ENCODE assay signal across 9 cellular contexts in genomic region chr2:96146881-96147592, GRCh38. TPM values are rescaled to one million over a fixed set of nuclear protein-coding genes. Genes with fewer than 3 reads are reported as not detected.
DNase-seq lines count a peak whose midpoint lies in the region; TF ChIP-seq lines count a peak whose summit lies in the region.
"Had no signal": no experiment of that assay in that cellular context is flagged by ENCODE, and none has a peak within 500 bp of the region (broad histone marks: within the 10 kb centered on the region; RNA-seq: fewer than 3 reads in every experiment).

No MANE protein-coding gene starts in this region.

- no peaks in the 10 kb centered on the region for H3K9me3 ChIP-seq in testis

- H3K27me3 ChIP-seq in brain microvascular endothelial cell (replicated peaks) (no peaks in the 10 kb centered on the region), testis (no peaks in the 10 kb centered on the region)

- no peak for TF ChIP-seq CTCF in brain microvascular endothelial cell (IDR thresholded peaks at IDR 0.05; ENCODE audit: low read depth, low read length, missing control alignments)
- no peak for TF ChIP-seq CTCF in testis (IDR thresholded peaks at IDR 0.05)

- no peak for TF ChIP-seq POLR2A in testis (IDR thresholded peaks at IDR 0.05)

- no peak overlapping the region for H3K4me3 ChIP-seq in brain microvascular endothelial cell (ENCODE audit: low read depth, low read length)
- H3K4me3 ChIP-seq in testis: no peak overlapping the region

- intact Hi-C loops in posterior vena cava (cut with DNase I): no loop called here
- intact Hi-C loops in testis (cut with DNase I; ENCODE audit: low total_unique reads): no loop called here

- no peak overlapping the region for H3K27ac ChIP-seq in brain microvascular endothelial cell
- peak overlapping the region in 1 of 2 donors; percentile 36 for H3K27ac ChIP-seq in testis

- 73 to 77% methylated on average over 7 to 9 of the region's 9 CpGs for WGBS in testis, 2 donors

- peak; percentile 75 for DNase-seq in Daoy (ENCODE audit: low read depth)
- peak; percentile 80 for DNase-seq in NCI-H2196 (lab: John Stamatoyannopoulos, UW; ENCODE audit: unreplicated experiment)
- peak; percentile 16 for DNase-seq in brain microvascular endothelial cell
- DNase-seq in posterior vena cava (ENCODE audit: low spot score): peak; percentile 79
- DNase-seq in NOMO-1 treated with DMSO at 0.1 percent for 48 hours (lab: John Stamatoyannopoulos, UW; ENCODE audit: unreplicated experiment): no peak
- no peak for DNase-seq in DMS153 (lab: John Stamatoyannopoulos, UW)
- no peak for DNase-seq in MV-4-11 (lab: John Stamatoyannopoulos, UW)
- DNase-seq in testis: no peak

- in situ Hi-C loops in brain microvascular endothelial cell (cut with HindIII; ENCODE audit: low pct_ligation_motif_present, low sequenced_read_pairs): no loop called here

- H3K36me3 ChIP-seq in brain microvascular endothelial cell (replicated peaks) (no peaks in the 10 kb centered on the region), testis (ENCODE audit: low read depth, missing control alignments) (no peaks in the 10 kb centered on the region)

- peaks cover 33% of the 10 kb centered on the region for H3K4me1 ChIP-seq in testis

RNA-seq across cellular contexts. Expression of gene DUSP2, which starts 1.8 kb away (rescaled TPM):
- total RNA-seq in Daoy (2014; rRNA removed; shearing (Covaris generic)): 21.1 and 24.4 TPM in 2 replicates
- 1 to 10 TPM; 3.5 to 3.8 TPM for total RNA-seq in posterior vena cava
- 10 to 100 TPM in 1 of 2 donors, 1 to 10 TPM in 1; 6.3 to 16.5 TPM for total RNA-seq in testis
- 5.7 TPM for polyA plus RNA-seq in testis (ENCODE audit: insufficient read depth, low read depth, low replicate concordance)

RNA-seq across cellular contexts. Expression of gene ASTL, which starts 8.7 kb away (rescaled TPM):
- not detected in 2 replicates for total RNA-seq in Daoy (2014; rRNA removed; shearing (Covaris generic))
- total RNA-seq in posterior vena cava: not detected
- total RNA-seq in testis: 1 to 10 TPM in 1 of 2 donors, under 1 TPM in 1; 0.87 to 1.6 TPM
- polyA plus RNA-seq in testis (ENCODE audit: insufficient read depth, low read depth, low replicate concordance): 0.58 TPM
- total RNA-seq: skeletal muscle tissue had no signal

RNA-seq across cellular contexts. Expression of gene ADRA2B, which starts 30.7 kb away (rescaled TPM):
- total RNA-seq in Daoy (2014; rRNA removed; shearing (Covaris generic)): 0.42 TPM in 1 of 2 replicates, not detected in the other
- 1 to 10 TPM; 4.1 to 7.1 TPM for total RNA-seq in posterior vena cava
- total RNA-seq in testis: 1 to 10 TPM; 2.4 to 2.6 TPM
- 2.1 TPM for polyA plus RNA-seq in testis (ENCODE audit: insufficient read depth, low read depth, low replicate concordance)

Comparison
In these comparisons a context has a peak if more than half of its experiments do, and no peak if none do; other contexts are left out.
1. DNase-seq: peak in Daoy (single experiment), NCI-H2196 (single experiment), brain microvascular endothelial cell (single experiment) and posterior vena cava (single experiment); none in NOMO-1 treated with DMSO at 0.1 percent for 48 hours (single experiment), DMS153 (single experiment), MV-4-11 (single experiment) and testis (single experiment).